In genomic region chr3:66354001-66354400, GRCh38 we compare ENCODE assay signal across 15 cellular contexts.
DNase-seq lines count a peak whose midpoint lies in the region; ATAC-seq and TF ChIP-seq lines count a peak whose summit lies in the region.
"Had no signal": no experiment of that assay in that cellular context is flagged by ENCODE, and none has a peak within 500 bp of the region (broad histone marks: within the 10 kb centered on the region; RNA-seq: fewer than 3 reads in every experiment).

No MANE protein-coding gene starts in this region.

- H3K27me3 ChIP-seq in SJSA1 (replicated peaks) = no peaks in the 10 kb centered on the region
- H3K27me3 ChIP-seq in naive thymus-derived CD4-positive, alpha-beta T cell (ENCODE audit: control insufficient read depth in 2 of 2, insufficient read depth in 2 of 2, low read length in 2 of 2) = no peaks in the 10 kb centered on the region

- peaks cover 22% of the 10 kb centered on the region for H3K4me1 ChIP-seq in SJSA1 (replicated peaks)
- peaks cover 0 to 7% of the 10 kb centered on the region in 2 donors for H3K4me1 ChIP-seq in naive thymus-derived CD4-positive, alpha-beta T cell (ENCODE audit: control insufficient read depth in 2 of 2, insufficient read depth in 2 of 2, low read length in 2 of 2)

- no peak overlapping the region for H3K4me3 Mint-ChIP-seq in chondrocyte (ENCODE audit: unreplicated experiment)
- H3K4me3 Mint-ChIP-seq in naive thymus-derived CD4-positive, alpha-beta T cell = no peak overlapping the region
- H3K4me3 Mint-ChIP-seq: CD14-positive monocyte had no signal

- H3K4me1 Mint-ChIP-seq in chondrocyte (ENCODE audit: low read depth) = peaks cover 20% of the 10 kb centered on the region
- peaks cover 0 to 30% (median 9%) of the 10 kb centered on the region in 7 donors for H3K4me1 Mint-ChIP-seq in naive thymus-derived CD4-positive, alpha-beta T cell
- H3K4me1 Mint-ChIP-seq: CD14-positive monocyte had no signal

- no peaks in the 10 kb centered on the region for H3K36me3 Mint-ChIP-seq in chondrocyte (ENCODE audit: low read depth)
- H3K36me3 Mint-ChIP-seq in naive thymus-derived CD4-positive, alpha-beta T cell = peaks cover 0 to 34% (median 20%) of the 10 kb centered on the region in 5 donors
- H3K36me3 Mint-ChIP-seq: CD14-positive monocyte had no signal

- CTCF ChIA-PET in naive thymus-derived CD4-positive, alpha-beta T cell (lab: Charles Lee) = interaction anchor here (0.7 kb wide), 1 partner anchor 457 kb away, joined by 6 read pairs; no protein-coding TSS in a partner anchor

- POLR2A ChIA-PET in naive thymus-derived CD4-positive, alpha-beta T cell (lab: Charles Lee) = interaction anchor here (0.6 kb wide), 1 partner anchor 9 kb away, joined by 3 read pairs; no protein-coding TSS in a partner anchor

- no peaks in the 10 kb centered on the region for H3K9me3 ChIP-seq in SJSA1 (replicated peaks)
- no peaks in the 10 kb centered on the region for H3K9me3 ChIP-seq in naive thymus-derived CD4-positive, alpha-beta T cell (ENCODE audit: control insufficient read depth in 2 of 3, low read length in 3 of 3)

- no peak for TF ChIP-seq CTCF in chondrocyte (IDR thresholded peaks at IDR 0.05)

- H3K9me3 Mint-ChIP-seq in chondrocyte (ENCODE audit: low read depth) = no peaks in the 10 kb centered on the region
- no peaks in the 10 kb centered on the region for H3K9me3 Mint-ChIP-seq in naive thymus-derived CD4-positive, alpha-beta T cell
- H3K9me3 Mint-ChIP-seq: CD14-positive monocyte had no signal

- H3K36me3 ChIP-seq in SJSA1 = no peaks in the 10 kb centered on the region
- H3K36me3 ChIP-seq in naive thymus-derived CD4-positive, alpha-beta T cell (ENCODE audit: control insufficient read depth in 2 of 3, insufficient read depth in 3 of 3, low read length in 3 of 3) = no peaks in the 10 kb centered on the region

- peak overlapping the region; percentile 57; the same call in 1 of the 2 replicates for H3K27ac ChIP-seq in SJSA1
- no peak overlapping the region for H3K27ac ChIP-seq in naive thymus-derived CD4-positive, alpha-beta T cell (ENCODE audit: low read depth, low read length)

- H3K4me3 ChIP-seq in SJSA1 = no peak overlapping the region
- no peak overlapping the region for H3K4me3 ChIP-seq in naive thymus-derived CD4-positive, alpha-beta T cell (ENCODE audit: low read length)

- H3K27me3 Mint-ChIP-seq in chondrocyte (ENCODE audit: low read depth) = no peaks in the 10 kb centered on the region
- H3K27me3 Mint-ChIP-seq in naive thymus-derived CD4-positive, alpha-beta T cell = no peaks in the 10 kb centered on the region

- peak; percentile 75 for ATAC-seq in naive thymus-derived CD4-positive, alpha-beta T cell
- no peak for ATAC-seq in GM19395 (IDR thresholded peaks at IDR 0.05; ENCODE audit: unreplicated experiment)
- ATAC-seq in GM19467 (IDR thresholded peaks at IDR 0.05; ENCODE audit: unreplicated experiment) = no peak
- ATAC-seq in left lobe of liver = no peak
- ATAC-seq: SK-N-SH treated with all-trans-retinoic acid at 6 μM for 48 hours had no signal

- H3K27ac Mint-ChIP-seq in chondrocyte (ENCODE audit: unreplicated experiment) = peak overlapping the region; percentile 46
- no peak overlapping the region for H3K27ac Mint-ChIP-seq in naive thymus-derived CD4-positive, alpha-beta T cell
- H3K27ac Mint-ChIP-seq: CD14-positive monocyte had no signal

- intact Hi-C loops in naive thymus-derived CD4-positive, alpha-beta T cell (cut with micrococcal nuclease) = no loop called here

- DNase-seq in SJSA1 (ENCODE audit: low read depth in 1 of 2, low spot score in 2 of 2) = no peak
- DNase-seq in chondrocyte (ENCODE audit: low spot score) = no peak
- DNase-seq in naive thymus-derived CD4-positive, alpha-beta T cell = no peak
- DNase-seq in NCI-H748 (lab: John Stamatoyannopoulos, UW; ENCODE audit: unreplicated experiment) = no peak
- DNase-seq in left lobe of liver (ENCODE audit: low spot score) = no peak
- DNase-seq: GF-D8, NCI-H1417 treated with DMSO at 0.1 percent for 48 hours, NCI-H1930, NCI-H226, NCI-H524, SHP77 had no signal
